Comparison of ENCODE assay signal across 8 cellular contexts in genomic region chr11:20385996-20386395, GRCh38. TPM values are rescaled to one million over a fixed set of nuclear protein-coding genes. Genes with fewer than 3 reads are reported as not detected.
DNase-seq lines count a peak whose midpoint lies in the region; ATAC-seq and TF ChIP-seq lines count a peak whose summit lies in the region.
"Not testable (repeated sequence)": the region's sequence is repeated elsewhere in the genome, so short reads cannot be mapped to it uniquely, and the experiment has no call there.

No MANE protein-coding gene starts in this region.

- H3K4me3 ChIP-seq in CD4-positive, alpha-beta memory T cell (ENCODE audit: low read length in 2 of 2) = not testable (repeated sequence)

- CTCF ChIA-PET in CD4-positive, alpha-beta memory T cell (lab: Charles Lee; ENCODE audit: partially characterized antibody) = interaction anchor here (1.0 to 1.5 kb wide), 2 partner anchors 22 to 31 kb away, joined by 3 to 4 read pairs; partner anchors contain the start of gene HTATIP2

- not testable (repeated sequence) for H3K27me3 ChIP-seq in CD4-positive, alpha-beta memory T cell (ENCODE audit: insufficient read depth, low read length)

- H3K36me3 ChIP-seq in CD4-positive, alpha-beta memory T cell (ENCODE audit: insufficient read depth, low read length) = not testable (repeated sequence)

- not testable (repeated sequence) for TF ChIP-seq CTCF in HFFc6 (IDR thresholded peaks at IDR 0.05); glutamatergic neuron (IDR thresholded peaks at IDR 0.05; ENCODE audit: partially characterized antibody, unreplicated experiment); neural crest cell (conservative IDR thresholded peaks at IDR 0.05); type B pancreatic cell (conservative IDR thresholded peaks at IDR 0.05)

- POLR2A ChIA-PET in CD4-positive, alpha-beta memory T cell (lab: Charles Lee; ENCODE audit: partially characterized antibody) = interaction anchor here (1.4 kb wide), 1 partner anchor 14 kb away, joined by 3 read pairs; no protein-coding TSS in a partner anchor
- POLR2A ChIA-PET in activated naive CD8-positive, alpha-beta T cell treated with anti-CD3 and anti-CD28 coated beads, Interleukin-2, amount 10 ng/mL, durations not matched to agents 7 days and 5 days (lab: Charles Lee) = not testable (repeated sequence)

- not testable (repeated sequence) for H3K9me3 Mint-ChIP-seq in CD4-positive, alpha-beta memory T cell; HFFc6; T-helper 2 cell treated with Interferon-gamma antibody and Interleukin-4, amounts not matched to agents 5 μg/mL and 100 μg/mL, for 36 hours; activated T-cell treated with anti-CD3 and anti-CD28 coated beads, Interleukin-2, amount 50 U/mL, for 24 hours; activated naive CD8-positive, alpha-beta T cell treated with anti-CD3 and anti-CD28 coated beads, Interleukin-2, amount 10 ng/mL, durations not matched to agents 7 days and 5 days; glutamatergic neuron (ENCODE audit: unreplicated experiment); neural crest cell; type B pancreatic cell

- intact Hi-C loops in CD4-positive, alpha-beta memory T cell (cut with micrococcal nuclease) = not testable (repeated sequence)

- ATAC-seq in activated naive CD8-positive, alpha-beta T cell treated with anti-CD3 and anti-CD28 coated beads, Interleukin-2, amount 10 ng/mL, durations not matched to agents 7 days and 5 days (ENCODE audit: low read depth) = not testable (repeated sequence)

- peaks cover 6 to 39% of the 10 kb centered on the region in 2 donors for H3K36me3 Mint-ChIP-seq in CD4-positive, alpha-beta memory T cell
- H3K36me3 Mint-ChIP-seq in HFFc6 (ENCODE audit: low read depth); activated naive CD8-positive, alpha-beta T cell treated with anti-CD3 and anti-CD28 coated beads, Interleukin-2, amount 10 ng/mL, durations not matched to agents 7 days and 5 days; glutamatergic neuron (ENCODE audit: unreplicated experiment); neural crest cell (ENCODE audit: low read depth); type B pancreatic cell: not testable (repeated sequence)
- H3K36me3 Mint-ChIP-seq in T-helper 2 cell treated with Interferon-gamma antibody and Interleukin-4, amounts not matched to agents 5 μg/mL and 100 μg/mL, for 36 hours (ENCODE audit: low read depth) = peaks cover 14% of the 10 kb centered on the region
- peaks cover 79% of the 10 kb centered on the region for H3K36me3 Mint-ChIP-seq in activated T-cell treated with anti-CD3 and anti-CD28 coated beads, Interleukin-2, amount 50 U/mL, for 24 hours (ENCODE audit: low read depth)

- H3K27me3 Mint-ChIP-seq in CD4-positive, alpha-beta memory T cell; HFFc6 (ENCODE audit: insufficient read depth); T-helper 2 cell treated with Interferon-gamma antibody and Interleukin-4, amounts not matched to agents 5 μg/mL and 100 μg/mL, for 36 hours (ENCODE audit: low read depth); activated T-cell treated with anti-CD3 and anti-CD28 coated beads, Interleukin-2, amount 50 U/mL, for 24 hours; activated naive CD8-positive, alpha-beta T cell treated with anti-CD3 and anti-CD28 coated beads, Interleukin-2, amount 10 ng/mL, durations not matched to agents 7 days and 5 days; glutamatergic neuron (ENCODE audit: unreplicated experiment); neural crest cell (ENCODE audit: low read depth); type B pancreatic cell: not testable (repeated sequence)

- peak overlapping the region; percentile 62 to 99 (median 98) for H3K4me3 Mint-ChIP-seq in CD4-positive, alpha-beta memory T cell
- H3K4me3 Mint-ChIP-seq in HFFc6 = peak overlapping the region; percentile 34; the same call in 1 of the 2 replicates
- H3K4me3 Mint-ChIP-seq in T-helper 2 cell treated with Interferon-gamma antibody and Interleukin-4, amounts not matched to agents 5 μg/mL and 100 μg/mL, for 36 hours = peak overlapping the region; percentile 86
- peak overlapping the region; percentile 97 for H3K4me3 Mint-ChIP-seq in activated T-cell treated with anti-CD3 and anti-CD28 coated beads, Interleukin-2, amount 50 U/mL, for 24 hours
- peak overlapping the region; percentile 96 for H3K4me3 Mint-ChIP-seq in activated naive CD8-positive, alpha-beta T cell treated with anti-CD3 and anti-CD28 coated beads, Interleukin-2, amount 10 ng/mL, durations not matched to agents 7 days and 5 days
- H3K4me3 Mint-ChIP-seq in glutamatergic neuron (ENCODE audit: unreplicated experiment) = peak overlapping the region; percentile 96
- H3K4me3 Mint-ChIP-seq in neural crest cell = peak overlapping the region; percentile 80
- peak overlapping the region; percentile 71 for H3K4me3 Mint-ChIP-seq in type B pancreatic cell

- not testable (repeated sequence) for H3K27ac ChIP-seq in CD4-positive, alpha-beta memory T cell (ENCODE audit: low read depth, low read length)

- H3K9me3 ChIP-seq in CD4-positive, alpha-beta memory T cell (ENCODE audit: control insufficient read depth in 1 of 2, low read length in 2 of 2) = not testable (repeated sequence)

- peaks cover 16 to 36% (median 25%) of the 10 kb centered on the region in 4 donors for H3K4me1 Mint-ChIP-seq in CD4-positive, alpha-beta memory T cell
- H3K4me1 Mint-ChIP-seq in HFFc6 (ENCODE audit: low read depth) = peaks cover 12% of the 10 kb centered on the region
- peaks cover 14% of the 10 kb centered on the region for H3K4me1 Mint-ChIP-seq in T-helper 2 cell treated with Interferon-gamma antibody and Interleukin-4, amounts not matched to agents 5 μg/mL and 100 μg/mL, for 36 hours (ENCODE audit: low read depth)
- H3K4me1 Mint-ChIP-seq in activated T-cell treated with anti-CD3 and anti-CD28 coated beads, Interleukin-2, amount 50 U/mL, for 24 hours (ENCODE audit: low read depth) = peaks cover 29% of the 10 kb centered on the region
- H3K4me1 Mint-ChIP-seq in activated naive CD8-positive, alpha-beta T cell treated with anti-CD3 and anti-CD28 coated beads, Interleukin-2, amount 10 ng/mL, durations not matched to agents 7 days and 5 days = peaks cover 15% of the 10 kb centered on the region
- H3K4me1 Mint-ChIP-seq in glutamatergic neuron (ENCODE audit: low read depth, unreplicated experiment); type B pancreatic cell (ENCODE audit: unreplicated experiment): not testable (repeated sequence)
- H3K4me1 Mint-ChIP-seq in neural crest cell = peaks cover 17% of the 10 kb centered on the region

- H3K27ac Mint-ChIP-seq in CD4-positive, alpha-beta memory T cell = peak overlapping the region; percentile 17 to 100 (median 98)
- H3K27ac Mint-ChIP-seq in HFFc6 (peak overlapping the region; percentile 46), glutamatergic neuron (ENCODE audit: unreplicated experiment) (peak overlapping the region; percentile 38), type B pancreatic cell (peak overlapping the region; percentile 62)
- peak overlapping the region; percentile 99 for H3K27ac Mint-ChIP-seq in T-helper 2 cell treated with Interferon-gamma antibody and Interleukin-4, amounts not matched to agents 5 μg/mL and 100 μg/mL, for 36 hours
- H3K27ac Mint-ChIP-seq in activated T-cell treated with anti-CD3 and anti-CD28 coated beads, Interleukin-2, amount 50 U/mL, for 24 hours = peak overlapping the region; percentile 100
- H3K27ac Mint-ChIP-seq in activated naive CD8-positive, alpha-beta T cell treated with anti-CD3 and anti-CD28 coated beads, Interleukin-2, amount 10 ng/mL, durations not matched to agents 7 days and 5 days = peak overlapping the region; percentile 67
- not testable (repeated sequence) for H3K27ac Mint-ChIP-seq in neural crest cell (ENCODE audit: unreplicated experiment)

- peaks cover 24% of the 10 kb centered on the region for H3K4me1 ChIP-seq in CD4-positive, alpha-beta memory T cell (ENCODE audit: insufficient read depth, low read length)

- not testable (repeated sequence) for DNase-seq in CD4-positive, alpha-beta memory T cell; HFFc6; T-helper 2 cell treated with Interferon-gamma antibody and Interleukin-4, amounts not matched to agents 5 μg/mL and 100 μg/mL, for 36 hours (ENCODE audit: low spot score); activated T-cell treated with anti-CD3 and anti-CD28 coated beads, Interleukin-2, amount 50 U/mL, for 24 hours; activated naive CD8-positive, alpha-beta T cell treated with anti-CD3 and anti-CD28 coated beads, Interleukin-2, amount 10 ng/mL, durations not matched to agents 7 days and 5 days; glutamatergic neuron; neural crest cell (ENCODE audit: low read depth, low spot score); type B pancreatic cell (ENCODE audit: extremely low spot score, unreplicated experiment)

RNA-seq across cellular contexts. Expression of gene PRMT3, which starts 1.5 kb away (rescaled TPM):
- 10 to 100 TPM; 17.5 to 19.7 TPM for total RNA-seq in CD4-positive, alpha-beta memory T cell
- 1 to 10 TPM; 6.7 to 8.6 TPM for polyA plus RNA-seq in CD4-positive, alpha-beta memory T cell
- total RNA-seq in HFFc6 (2021; fragmentation: NEBNext Ultra II Directional; extraction: Animal tissue kit (Norgen Biotek cat#: 25700)) = 10 to 100 TPM in 5 of 6 experiments, 1 to 10 TPM in 1; 9.6 to 13.2 (median 12.1) TPM
- total RNA-seq in activated naive CD8-positive, alpha-beta T cell treated with anti-CD3 and anti-CD28 coated beads, Interleukin-2, amount 10 ng/mL, durations not matched to agents 7 days and 5 days = 10 to 100 TPM; 15.8 to 16.2 TPM
- 11.2 TPM for total RNA-seq in glutamatergic neuron (ENCODE audit: unreplicated experiment)
- 22.8 and 26.1 TPM in 2 replicates for total RNA-seq in neural crest cell
- total RNA-seq in type B pancreatic cell (ENCODE audit: low replicate concordance) = 15.4 and 15.8 TPM in 2 replicates

RNA-seq across cellular contexts. Expression of gene HTATIP2, which starts 22.5 kb away (rescaled TPM):
- 10 to 100 TPM; 45.3 to 49.9 TPM for total RNA-seq in CD4-positive, alpha-beta memory T cell
- polyA plus RNA-seq in CD4-positive, alpha-beta memory T cell = 10 to 100 TPM; 58.1 to 97.6 TPM
- total RNA-seq in HFFc6 (2021; fragmentation: NEBNext Ultra II Directional; extraction: Animal tissue kit (Norgen Biotek cat#: 25700)) = 10 to 100 TPM; 15.0 to 36.0 (median 31.3) TPM
- total RNA-seq in activated naive CD8-positive, alpha-beta T cell treated with anti-CD3 and anti-CD28 coated beads, Interleukin-2, amount 10 ng/mL, durations not matched to agents 7 days and 5 days = 10 to 100 TPM; 46.1 to 50.9 TPM
- 6.2 TPM for total RNA-seq in glutamatergic neuron (ENCODE audit: unreplicated experiment)
- 17.0 and 17.8 TPM in 2 replicates for total RNA-seq in neural crest cell
- total RNA-seq in type B pancreatic cell (ENCODE audit: low replicate concordance) = 15.8 and 40.9 TPM in 2 replicates

Comparison
In these comparisons a context has a peak if more than half of its experiments do, and no peak if none do; other contexts are left out.
1. H3K4me3 Mint-ChIP-seq: peak in every context shown above with its lines; median percentile 98 in CD4-positive, alpha-beta memory T cell; 97 in activated T-cell treated with anti-CD3 and anti-CD28 coated beads, Interleukin-2, amount 50 U/mL, for 24 hours; 96 in activated naive CD8-positive, alpha-beta T cell treated with anti-CD3 and anti-CD28 coated beads, Interleukin-2, amount 10 ng/mL, durations not matched to agents 7 days and 5 days; 96 in glutamatergic neuron; 86 in T-helper 2 cell treated with Interferon-gamma antibody and Interleukin-4, amounts not matched to agents 5 μg/mL and 100 μg/mL, for 36 hours; 80 in neural crest cell; 71 in type B pancreatic cell; 34 in HFFc6.